Comparison of ENCODE assay signal across 2 cellular contexts in the genomic region with DNA sequence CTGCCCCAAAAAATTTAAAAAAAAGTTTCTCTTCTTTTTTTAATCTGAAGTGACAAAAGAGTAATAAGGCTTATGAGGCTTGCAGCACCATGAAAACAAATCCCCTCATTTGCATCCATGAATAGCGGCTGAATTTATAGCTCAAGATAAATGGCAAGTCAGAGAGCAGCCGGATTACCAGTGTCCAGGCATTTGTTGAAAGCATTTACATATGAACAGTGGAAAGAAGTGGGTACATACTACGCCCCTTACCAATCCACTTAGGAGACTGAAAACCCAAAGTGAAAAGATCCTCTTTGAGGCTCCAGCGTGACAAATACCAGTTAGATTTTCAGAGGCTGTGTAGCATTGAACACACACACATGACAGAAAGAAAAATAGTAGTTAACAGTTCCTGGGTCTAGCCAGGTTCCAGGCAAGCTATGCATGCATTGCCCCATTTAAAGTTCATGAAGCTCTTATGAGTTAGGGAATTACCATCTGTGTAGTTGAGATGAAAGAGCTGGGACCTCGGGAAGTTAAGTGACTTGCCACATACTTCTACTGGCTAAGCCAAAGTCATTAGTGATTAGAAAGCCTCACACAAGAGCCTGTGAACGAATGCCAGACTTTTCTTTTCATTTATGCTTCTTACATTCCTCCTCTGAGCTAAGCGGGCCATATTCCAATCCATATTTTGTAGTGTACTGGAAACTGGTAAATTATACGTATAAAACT.
A peak's percentile ranks its signal among the peaks of the same experiment; 100 is the strongest.
TF ChIP-seq lines count a peak whose summit lies in the region.

No MANE protein-coding gene starts in this region.

TF ChIP-seq in H1, 55 proteins besides CTCF, POLR2A, EP300 and RAD21:
- TF ChIP-seq SIRT6 (IDR thresholded peaks at IDR 0.05; ENCODE audit: low read length) = no peak
- TF ChIP-seq KDM1A (IDR thresholded peaks at IDR 0.05; ENCODE audit: borderline replicate concordance, low read length) = no peak
- TF ChIP-seq CHD2 (IDR thresholded peaks at IDR 0.05; ENCODE audit: low read length) = no peak
- no peak for TF ChIP-seq BCL11A (IDR thresholded peaks at IDR 0.05; ENCODE audit: low read depth in 2 of 2, low read length in 2 of 2)
- no peak for TF ChIP-seq CHD1 (IDR thresholded peaks at IDR 0.05; ENCODE audit: low read depth, low read length)
- no peak for TF ChIP-seq SP2 (IDR thresholded peaks at IDR 0.05; ENCODE audit: low read length)
- TF ChIP-seq POLR2AphosphoS5 (IDR thresholded peaks at IDR 0.05; ENCODE audit: low read depth, low read length) = no peak
- no peak for TF ChIP-seq YY1 (IDR thresholded peaks at IDR 0.05; ENCODE audit: low read depth, low read length)
- TF ChIP-seq NRF1 (IDR thresholded peaks at IDR 0.05; ENCODE audit: low read depth, low read length) = no peak
- TF ChIP-seq, protein P1, sequence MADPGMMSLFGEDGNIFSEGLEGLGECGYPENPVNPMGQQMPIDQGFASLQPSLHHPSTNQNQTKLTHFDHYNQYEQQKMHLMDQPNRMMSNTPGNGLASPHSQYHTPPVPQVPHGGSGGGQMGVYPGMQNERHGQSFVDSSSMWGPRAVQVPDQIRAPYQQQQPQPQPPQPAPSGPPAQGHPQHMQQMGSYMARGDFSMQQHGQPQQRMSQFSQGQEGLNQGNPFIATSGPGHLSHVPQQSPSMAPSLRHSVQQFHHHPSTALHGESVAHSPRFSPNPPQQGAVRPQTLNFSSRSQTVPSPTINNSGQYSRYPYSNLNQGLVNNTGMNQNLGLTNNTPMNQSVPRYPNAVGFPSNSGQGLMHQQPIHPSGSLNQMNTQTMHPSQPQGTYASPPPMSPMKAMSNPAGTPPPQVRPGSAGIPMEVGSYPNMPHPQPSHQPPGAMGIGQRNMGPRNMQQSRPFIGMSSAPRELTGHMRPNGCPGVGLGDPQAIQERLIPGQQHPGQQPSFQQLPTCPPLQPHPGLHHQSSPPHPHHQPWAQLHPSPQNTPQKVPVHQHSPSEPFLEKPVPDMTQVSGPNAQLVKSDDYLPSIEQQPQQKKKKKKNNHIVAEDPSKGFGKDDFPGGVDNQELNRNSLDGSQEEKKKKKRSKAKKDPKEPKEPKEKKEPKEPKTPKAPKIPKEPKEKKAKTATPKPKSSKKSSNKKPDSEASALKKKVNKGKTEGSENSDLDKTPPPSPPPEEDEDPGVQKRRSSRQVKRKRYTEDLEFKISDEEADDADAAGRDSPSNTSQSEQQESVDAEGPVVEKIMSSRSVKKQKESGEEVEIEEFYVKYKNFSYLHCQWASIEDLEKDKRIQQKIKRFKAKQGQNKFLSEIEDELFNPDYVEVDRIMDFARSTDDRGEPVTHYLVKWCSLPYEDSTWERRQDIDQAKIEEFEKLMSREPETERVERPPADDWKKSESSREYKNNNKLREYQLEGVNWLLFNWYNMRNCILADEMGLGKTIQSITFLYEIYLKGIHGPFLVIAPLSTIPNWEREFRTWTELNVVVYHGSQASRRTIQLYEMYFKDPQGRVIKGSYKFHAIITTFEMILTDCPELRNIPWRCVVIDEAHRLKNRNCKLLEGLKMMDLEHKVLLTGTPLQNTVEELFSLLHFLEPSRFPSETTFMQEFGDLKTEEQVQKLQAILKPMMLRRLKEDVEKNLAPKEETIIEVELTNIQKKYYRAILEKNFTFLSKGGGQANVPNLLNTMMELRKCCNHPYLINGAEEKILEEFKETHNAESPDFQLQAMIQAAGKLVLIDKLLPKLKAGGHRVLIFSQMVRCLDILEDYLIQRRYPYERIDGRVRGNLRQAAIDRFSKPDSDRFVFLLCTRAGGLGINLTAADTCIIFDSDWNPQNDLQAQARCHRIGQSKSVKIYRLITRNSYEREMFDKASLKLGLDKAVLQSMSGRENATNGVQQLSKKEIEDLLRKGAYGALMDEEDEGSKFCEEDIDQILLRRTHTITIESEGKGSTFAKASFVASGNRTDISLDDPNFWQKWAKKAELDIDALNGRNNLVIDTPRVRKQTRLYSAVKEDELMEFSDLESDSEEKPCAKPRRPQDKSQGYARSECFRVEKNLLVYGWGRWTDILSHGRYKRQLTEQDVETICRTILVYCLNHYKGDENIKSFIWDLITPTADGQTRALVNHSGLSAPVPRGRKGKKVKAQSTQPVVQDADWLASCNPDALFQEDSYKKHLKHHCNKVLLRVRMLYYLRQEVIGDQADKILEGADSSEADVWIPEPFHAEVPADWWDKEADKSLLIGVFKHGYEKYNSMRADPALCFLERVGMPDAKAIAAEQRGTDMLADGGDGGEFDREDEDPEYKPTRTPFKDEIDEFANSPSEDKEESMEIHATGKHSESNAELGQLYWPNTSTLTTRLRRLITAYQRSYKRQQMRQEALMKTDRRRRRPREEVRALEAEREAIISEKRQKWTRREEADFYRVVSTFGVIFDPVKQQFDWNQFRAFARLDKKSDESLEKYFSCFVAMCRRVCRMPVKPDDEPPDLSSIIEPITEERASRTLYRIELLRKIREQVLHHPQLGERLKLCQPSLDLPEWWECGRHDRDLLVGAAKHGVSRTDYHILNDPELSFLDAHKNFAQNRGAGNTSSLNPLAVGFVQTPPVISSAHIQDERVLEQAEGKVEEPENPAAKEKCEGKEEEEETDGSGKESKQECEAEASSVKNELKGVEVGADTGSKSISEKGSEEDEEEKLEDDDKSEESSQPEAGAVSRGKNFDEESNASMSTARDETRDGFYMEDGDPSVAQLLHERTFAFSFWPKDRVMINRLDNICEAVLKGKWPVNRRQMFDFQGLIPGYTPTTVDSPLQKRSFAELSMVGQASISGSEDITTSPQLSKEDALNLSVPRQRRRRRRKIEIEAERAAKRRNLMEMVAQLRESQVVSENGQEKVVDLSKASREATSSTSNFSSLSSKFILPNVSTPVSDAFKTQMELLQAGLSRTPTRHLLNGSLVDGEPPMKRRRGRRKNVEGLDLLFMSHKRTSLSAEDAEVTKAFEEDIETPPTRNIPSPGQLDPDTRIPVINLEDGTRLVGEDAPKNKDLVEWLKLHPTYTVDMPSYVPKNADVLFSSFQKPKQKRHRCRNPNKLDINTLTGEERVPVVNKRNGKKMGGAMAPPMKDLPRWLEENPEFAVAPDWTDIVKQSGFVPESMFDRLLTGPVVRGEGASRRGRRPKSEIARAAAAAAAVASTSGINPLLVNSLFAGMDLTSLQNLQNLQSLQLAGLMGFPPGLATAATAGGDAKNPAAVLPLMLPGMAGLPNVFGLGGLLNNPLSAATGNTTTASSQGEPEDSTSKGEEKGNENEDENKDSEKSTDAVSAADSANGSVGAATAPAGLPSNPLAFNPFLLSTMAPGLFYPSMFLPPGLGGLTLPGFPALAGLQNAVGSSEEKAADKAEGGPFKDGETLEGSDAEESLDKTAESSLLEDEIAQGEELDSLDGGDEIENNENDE (IDR thresholded peaks at IDR 0.05; ENCODE audit: insufficient replicate concordance, low read length) = no peak
- TF ChIP-seq TAF1 (IDR thresholded peaks at IDR 0.05; ENCODE audit: low read depth, low read length) = no peak
- TF ChIP-seq ATF2 (IDR thresholded peaks at IDR 0.05; ENCODE audit: low read length) = no peak
- TF ChIP-seq EGR1 (IDR thresholded peaks at IDR 0.05; ENCODE audit: borderline replicate concordance, low read depth, low read length) = no peak
- no peak for TF ChIP-seq BRCA1 (IDR thresholded peaks at IDR 0.05; ENCODE audit: low read depth, low read length)

TF ChIP-seq in HepG2, 621 proteins besides CTCF, POLR2A, EP300 and RAD21 (continues in another document):
- TF ChIP-seq ASH2L (IDR thresholded peaks at IDR 0.05; ENCODE audit: insufficient read length, low read depth, low read length) (peak; percentile 7), NCOR1 (IDR thresholded peaks at IDR 0.05; ENCODE audit: borderline replicate concordance, low read length) (peak; percentile 15; the same call in 1 of the 2 replicates), SIN3B (IDR thresholded peaks at IDR 0.05; ENCODE audit: low read length) (no peak), TGIF2 (CRISPR knock-in tag; IDR thresholded peaks at IDR 0.05) (no peak), PPARG (CRISPR knock-in tag; conservative IDR thresholded peaks at IDR 0.05) (0 out of 2 replicates have a peak, but pooled peaks have one; percentile 22), TEAD3 (CRISPR knock-in tag; optimal IDR thresholded peaks at IDR 0.05; ENCODE audit: borderline replicate concordance) (peak; percentile 37), ZFX (CRISPR knock-in tag; IDR thresholded peaks at IDR 0.05; ENCODE audit: low read depth) (no peak), CCDC6 (CRISPR knock-in tag; IDR thresholded peaks at IDR 0.05) (0 out of 2 replicates have a peak, but pooled peaks have one; percentile 4), ZNF766 (CRISPR knock-in tag; IDR thresholded peaks at IDR 0.05; ENCODE audit: borderline replicate concordance) (no peak), PATZ1 (CRISPR knock-in tag; IDR thresholded peaks at IDR 0.05) (no peak), ZMAT3 (CRISPR knock-in tag; conservative IDR thresholded peaks at IDR 0.05) (0 out of 2 replicates have a peak, but pooled peaks have one; percentile 11), ZNF670 (CRISPR knock-in tag; IDR thresholded peaks at IDR 0.05; ENCODE audit: borderline replicate concordance) (0 out of 2 replicates have a peak, but pooled peaks have one; percentile 34), ZNF333 (CRISPR knock-in tag; IDR thresholded peaks at IDR 0.05; ENCODE audit: borderline replicate concordance) (no peak)
- TF ChIP-seq, protein P2, sequence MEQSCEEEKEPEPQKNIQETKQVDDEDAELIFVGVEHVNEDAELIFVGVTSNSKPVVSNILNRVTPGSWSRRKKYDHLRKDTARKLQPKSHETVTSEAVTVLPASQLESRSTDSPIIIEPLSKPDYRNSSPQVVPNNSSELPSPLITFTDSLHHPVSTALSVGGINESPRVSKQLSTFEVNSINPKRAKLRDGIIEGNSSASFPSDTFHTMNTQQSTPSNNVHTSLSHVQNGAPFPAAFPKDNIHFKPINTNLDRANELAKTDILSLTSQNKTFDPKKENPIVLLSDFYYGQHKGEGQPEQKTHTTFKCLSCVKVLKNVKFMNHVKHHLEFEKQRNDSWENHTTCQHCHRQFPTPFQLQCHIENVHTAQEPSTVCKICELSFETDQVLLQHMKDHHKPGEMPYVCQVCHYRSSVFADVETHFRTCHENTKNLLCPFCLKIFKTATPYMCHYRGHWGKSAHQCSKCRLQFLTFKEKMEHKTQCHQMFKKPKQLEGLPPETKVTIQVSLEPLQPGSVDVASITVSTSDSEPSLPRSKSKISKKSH (CRISPR knock-in tag; IDR thresholded peaks at IDR 0.05; ENCODE audit: borderline replicate concordance) = no peak
- TF ChIP-seq, protein P3, sequence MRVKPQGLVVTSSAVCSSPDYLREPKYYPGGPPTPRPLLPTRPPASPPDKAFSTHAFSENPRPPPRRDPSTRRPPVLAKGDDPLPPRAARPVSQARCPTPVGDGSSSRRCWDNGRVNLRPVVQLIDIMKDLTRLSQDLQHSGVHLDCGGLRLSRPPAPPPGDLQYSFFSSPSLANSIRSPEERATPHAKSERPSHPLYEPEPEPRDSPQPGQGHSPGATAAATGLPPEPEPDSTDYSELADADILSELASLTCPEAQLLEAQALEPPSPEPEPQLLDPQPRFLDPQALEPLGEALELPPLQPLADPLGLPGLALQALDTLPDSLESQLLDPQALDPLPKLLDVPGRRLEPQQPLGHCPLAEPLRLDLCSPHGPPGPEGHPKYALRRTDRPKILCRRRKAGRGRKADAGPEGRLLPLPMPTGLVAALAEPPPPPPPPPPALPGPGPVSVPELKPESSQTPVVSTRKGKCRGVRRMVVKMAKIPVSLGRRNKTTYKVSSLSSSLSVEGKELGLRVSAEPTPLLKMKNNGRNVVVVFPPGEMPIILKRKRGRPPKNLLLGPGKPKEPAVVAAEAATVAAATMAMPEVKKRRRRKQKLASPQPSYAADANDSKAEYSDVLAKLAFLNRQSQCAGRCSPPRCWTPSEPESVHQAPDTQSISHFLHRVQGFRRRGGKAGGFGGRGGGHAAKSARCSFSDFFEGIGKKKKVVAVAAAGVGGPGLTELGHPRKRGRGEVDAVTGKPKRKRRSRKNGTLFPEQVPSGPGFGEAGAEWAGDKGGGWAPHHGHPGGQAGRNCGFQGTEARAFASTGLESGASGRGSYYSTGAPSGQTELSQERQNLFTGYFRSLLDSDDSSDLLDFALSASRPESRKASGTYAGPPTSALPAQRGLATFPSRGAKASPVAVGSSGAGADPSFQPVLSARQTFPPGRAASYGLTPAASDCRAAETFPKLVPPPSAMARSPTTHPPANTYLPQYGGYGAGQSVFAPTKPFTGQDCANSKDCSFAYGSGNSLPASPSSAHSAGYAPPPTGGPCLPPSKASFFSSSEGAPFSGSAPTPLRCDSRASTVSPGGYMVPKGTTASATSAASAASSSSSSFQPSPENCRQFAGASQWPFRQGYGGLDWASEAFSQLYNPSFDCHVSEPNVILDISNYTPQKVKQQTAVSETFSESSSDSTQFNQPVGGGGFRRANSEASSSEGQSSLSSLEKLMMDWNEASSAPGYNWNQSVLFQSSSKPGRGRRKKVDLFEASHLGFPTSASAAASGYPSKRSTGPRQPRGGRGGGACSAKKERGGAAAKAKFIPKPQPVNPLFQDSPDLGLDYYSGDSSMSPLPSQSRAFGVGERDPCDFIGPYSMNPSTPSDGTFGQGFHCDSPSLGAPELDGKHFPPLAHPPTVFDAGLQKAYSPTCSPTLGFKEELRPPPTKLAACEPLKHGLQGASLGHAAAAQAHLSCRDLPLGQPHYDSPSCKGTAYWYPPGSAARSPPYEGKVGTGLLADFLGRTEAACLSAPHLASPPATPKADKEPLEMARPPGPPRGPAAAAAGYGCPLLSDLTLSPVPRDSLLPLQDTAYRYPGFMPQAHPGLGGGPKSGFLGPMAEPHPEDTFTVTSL (CRISPR knock-in tag; IDR thresholded peaks at IDR 0.05; ENCODE audit: borderline replicate concordance) = 0 out of 2 replicates have a peak, but pooled peaks have one; percentile 8
- TF ChIP-seq, protein P4, sequence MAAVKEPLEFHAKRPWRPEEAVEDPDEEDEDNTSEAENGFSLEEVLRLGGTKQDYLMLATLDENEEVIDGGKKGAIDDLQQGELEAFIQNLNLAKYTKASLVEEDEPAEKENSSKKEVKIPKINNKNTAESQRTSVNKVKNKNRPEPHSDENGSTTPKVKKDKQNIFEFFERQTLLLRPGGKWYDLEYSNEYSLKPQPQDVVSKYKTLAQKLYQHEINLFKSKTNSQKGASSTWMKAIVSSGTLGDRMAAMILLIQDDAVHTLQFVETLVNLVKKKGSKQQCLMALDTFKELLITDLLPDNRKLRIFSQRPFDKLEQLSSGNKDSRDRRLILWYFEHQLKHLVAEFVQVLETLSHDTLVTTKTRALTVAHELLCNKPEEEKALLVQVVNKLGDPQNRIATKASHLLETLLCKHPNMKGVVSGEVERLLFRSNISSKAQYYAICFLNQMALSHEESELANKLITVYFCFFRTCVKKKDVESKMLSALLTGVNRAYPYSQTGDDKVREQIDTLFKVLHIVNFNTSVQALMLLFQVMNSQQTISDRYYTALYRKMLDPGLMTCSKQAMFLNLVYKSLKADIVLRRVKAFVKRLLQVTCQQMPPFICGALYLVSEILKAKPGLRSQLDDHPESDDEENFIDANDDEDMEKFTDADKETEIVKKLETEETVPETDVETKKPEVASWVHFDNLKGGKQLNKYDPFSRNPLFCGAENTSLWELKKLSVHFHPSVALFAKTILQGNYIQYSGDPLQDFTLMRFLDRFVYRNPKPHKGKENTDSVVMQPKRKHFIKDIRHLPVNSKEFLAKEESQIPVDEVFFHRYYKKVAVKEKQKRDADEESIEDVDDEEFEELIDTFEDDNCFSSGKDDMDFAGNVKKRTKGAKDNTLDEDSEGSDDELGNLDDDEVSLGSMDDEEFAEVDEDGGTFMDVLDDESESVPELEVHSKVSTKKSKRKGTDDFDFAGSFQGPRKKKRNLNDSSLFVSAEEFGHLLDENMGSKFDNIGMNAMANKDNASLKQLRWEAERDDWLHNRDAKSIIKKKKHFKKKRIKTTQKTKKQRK (IDR thresholded peaks at IDR 0.05; ENCODE audit: low read length) = no peak
